In the genomic region with DNA sequence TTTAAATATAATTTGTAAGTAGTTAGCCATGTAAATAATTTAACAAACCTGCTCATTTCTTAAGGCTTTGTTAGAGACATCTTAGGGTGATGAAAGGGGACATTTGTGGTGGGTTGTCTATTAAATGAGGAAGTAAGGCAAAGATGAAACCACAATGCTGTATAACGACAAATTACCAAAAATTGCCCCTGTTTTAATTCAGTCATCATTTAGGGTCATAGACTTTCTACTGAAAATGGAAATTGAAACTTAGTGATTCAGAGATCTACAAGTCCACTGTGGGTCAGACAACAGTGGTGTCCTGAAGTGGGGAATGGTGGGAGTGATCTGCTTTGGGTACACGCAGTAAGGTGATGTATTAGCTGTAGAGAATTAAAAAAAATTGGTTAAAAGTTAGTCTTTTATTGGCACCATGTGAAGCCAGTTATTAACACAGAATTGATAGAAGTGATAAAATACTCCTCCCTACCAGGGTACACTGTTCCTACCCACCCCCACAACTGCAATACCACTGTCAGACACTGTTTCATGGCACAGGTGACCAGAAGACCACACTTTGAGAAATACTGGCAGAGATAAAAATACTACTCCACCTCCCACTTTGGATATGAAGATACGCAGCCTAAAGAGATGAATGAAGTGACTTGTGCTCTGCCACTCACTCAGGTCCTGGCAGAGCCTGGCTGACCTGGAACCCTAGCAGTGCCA, we compare ENCODE assay signal across 9 cellular contexts. TPM values are rescaled to one million over a fixed set of nuclear protein-coding genes. Genes with fewer than 3 reads are reported as not detected.
DNase-seq lines count a peak whose midpoint lies in the region; ATAC-seq and TF ChIP-seq lines count a peak whose summit lies in the region.
"Had no signal": no experiment of that assay in that cellular context is flagged by ENCODE, and none has a peak within 500 bp of the region (broad histone marks: within the 10 kb centered on the region; RNA-seq: fewer than 3 reads in every experiment).

No MANE protein-coding gene starts in this region.

- peaks cover 68% of the 10 kb centered on the region for H3K4me1 ChIP-seq in GM23338 (ENCODE audit: insufficient read depth)
- peaks cover 37 to 80% (median 61%) of the 10 kb centered on the region in 4 donors for H3K4me1 ChIP-seq in stomach
- H3K4me1 ChIP-seq in aorta (ENCODE audit: control insufficient read depth in 1 of 2, insufficient read depth in 2 of 2, low read length in 2 of 2), result peaks cover 0 to 2% of the 10 kb centered on the region in 2 donors
- no peaks in the 10 kb centered on the region for H3K4me1 ChIP-seq in SJCRH30

- no peak overlapping the region for H3K4me3 ChIP-seq in GM23338
- no peak overlapping the region for H3K4me3 ChIP-seq in stomach
- H3K4me3 ChIP-seq in aorta (ENCODE audit: low read length in 2 of 2), result no peak overlapping the region
- no peak overlapping the region for H3K4me3 ChIP-seq in SJCRH30

- DNase-seq in GM23338 (ENCODE audit: low spot score), result no peak
- peak; percentile 78 for DNase-seq in KBM-7
- DNase-seq in memory B cell (ENCODE audit: low spot score in 2 of 2), result no peak
- DNase-seq in stomach, result no peak
- DNase-seq in aorta, result no peak
- no peak for DNase-seq in SJCRH30
- no peak for DNase-seq in stimulated activated effector memory CD8-positive, alpha-beta T cell treated with anti-CD3 and anti-CD28 coated beads, Interleukin-12 subunit alpha, Interleukin-12 subunit beta, amount 100 ng/mL, for 72 hours (ENCODE audit: low spot score in 2 of 2)
- DNase-seq: NCI-H187 treated with DMSO at 0.1 percent for 48 hours had no signal

- no peaks in the 10 kb centered on the region for H3K36me3 ChIP-seq in GM23338 (ENCODE audit: insufficient read depth)
- H3K36me3 ChIP-seq in stomach, result no peaks in the 10 kb centered on the region
- no peaks in the 10 kb centered on the region for H3K36me3 ChIP-seq in aorta (ENCODE audit: control insufficient read depth in 1 of 2, insufficient read depth in 2 of 2, low read length in 1 of 2)
- H3K36me3 ChIP-seq in SJCRH30, result no peaks in the 10 kb centered on the region

- H3K4me1 Mint-ChIP-seq in GM23338 (peaks cover 73% of the 10 kb centered on the region), memory B cell (peaks cover 12% of the 10 kb centered on the region)
- H3K4me1 Mint-ChIP-seq in stimulated activated effector memory CD8-positive, alpha-beta T cell treated with anti-CD3 and anti-CD28 coated beads, Interleukin-12 subunit alpha, Interleukin-12 subunit beta, amount 100 ng/mL, for 72 hours, result peaks cover 31% of the 10 kb centered on the region

- TF ChIP-seq CTCF in GM23338 (conservative IDR thresholded peaks at IDR 0.05; ENCODE audit: low read depth in 2 of 2) (no peak), stomach (IDR thresholded peaks at IDR 0.05) (no peak)

- peaks cover 30% of the 10 kb centered on the region; the same call in 1 of the 2 replicates for H4K20me1 ChIP-seq in GM23338 (replicated peaks; ENCODE audit: insufficient read depth)

- H3K4me3 Mint-ChIP-seq in GM23338, result no peak overlapping the region
- H3K4me3 Mint-ChIP-seq in memory B cell, result peak overlapping the region; percentile 24
- H3K4me3 Mint-ChIP-seq in stimulated activated effector memory CD8-positive, alpha-beta T cell treated with anti-CD3 and anti-CD28 coated beads, Interleukin-12 subunit alpha, Interleukin-12 subunit beta, amount 100 ng/mL, for 72 hours, result no peak overlapping the region

- peak; percentile 67 for ATAC-seq in GM18517 (IDR thresholded peaks at IDR 0.05; ENCODE audit: unreplicated experiment)
- no peak for ATAC-seq in GM23338
- peak; percentile 76 for ATAC-seq in memory B cell (ENCODE audit: low read depth)
- no peak for ATAC-seq in aorta (ENCODE audit: low FRiP score)
- no peak for ATAC-seq in stimulated activated effector memory CD8-positive, alpha-beta T cell treated with anti-CD3 and anti-CD28 coated beads, Interleukin-12 subunit alpha, Interleukin-12 subunit beta, amount 100 ng/mL, for 72 hours

- H3K27me3 ChIP-seq in GM23338 (ENCODE audit: insufficient read depth), result no peaks in the 10 kb centered on the region
- H3K27me3 ChIP-seq in stomach, result no peaks in the 10 kb centered on the region
- no peaks in the 10 kb centered on the region for H3K27me3 ChIP-seq in aorta (ENCODE audit: control insufficient read depth in 1 of 2, insufficient read depth in 2 of 2, low read length in 1 of 2)
- H3K27me3 ChIP-seq in SJCRH30, result no peaks in the 10 kb centered on the region

- H3F3A ChIP-seq in GM23338 (replicated peaks; ENCODE audit: low read depth), result no peaks in the 10 kb centered on the region

- no peak for TF ChIP-seq POLR2A in stomach (IDR thresholded peaks at IDR 0.05)

- H3K36me3 Mint-ChIP-seq in GM23338 (ENCODE audit: low read depth) (no peaks in the 10 kb centered on the region), memory B cell (no peaks in the 10 kb centered on the region)
- H3K36me3 Mint-ChIP-seq in stimulated activated effector memory CD8-positive, alpha-beta T cell treated with anti-CD3 and anti-CD28 coated beads, Interleukin-12 subunit alpha, Interleukin-12 subunit beta, amount 100 ng/mL, for 72 hours, result no peaks in the 10 kb centered on the region

- intact Hi-C loops in stomach (cut with DNase I; ENCODE audit: low total_unique reads) (no loop called here), aorta (cut with DNase I) (no loop called here)

- H3K27ac ChIP-seq in GM23338 (ENCODE audit: low read depth) (no peak overlapping the region), stomach (peak overlapping the region in 2 of 5 donors; percentile 29 to 70), aorta (ENCODE audit: low read depth in 1 of 2, low read length in 2 of 2) (no peak overlapping the region), SJCRH30 (no peak overlapping the region)

- H3K9me2 ChIP-seq in GM23338 (ENCODE audit: insufficient read depth), result no peaks in the 10 kb centered on the region

- H2AFZ ChIP-seq in GM23338, result no peak overlapping the region

- 0 out of 2 replicates have a peak overlapping the region, but pooled peaks have one; percentile 23 for H3K4me2 ChIP-seq in GM23338

- H3K27ac Mint-ChIP-seq in GM23338, result no peak overlapping the region
- H3K27ac Mint-ChIP-seq in memory B cell, result no peak overlapping the region
- H3K27ac Mint-ChIP-seq in stimulated activated effector memory CD8-positive, alpha-beta T cell treated with anti-CD3 and anti-CD28 coated beads, Interleukin-12 subunit alpha, Interleukin-12 subunit beta, amount 100 ng/mL, for 72 hours, result no peak overlapping the region

- no peaks in the 10 kb centered on the region for H3K9me3 Mint-ChIP-seq in GM23338
- H3K9me3 Mint-ChIP-seq in memory B cell, result no peaks in the 10 kb centered on the region
- no peaks in the 10 kb centered on the region for H3K9me3 Mint-ChIP-seq in stimulated activated effector memory CD8-positive, alpha-beta T cell treated with anti-CD3 and anti-CD28 coated beads, Interleukin-12 subunit alpha, Interleukin-12 subunit beta, amount 100 ng/mL, for 72 hours

- in situ Hi-C loops in KBM-7 (cut with MboI; ENCODE audit: low pct_unique_long_range_greater_than_20kb, low sequenced_read_pairs), result no loop called here

- H3K27me3 Mint-ChIP-seq in GM23338 (ENCODE audit: insufficient read depth, low read depth, poor library complexity) (no peaks in the 10 kb centered on the region), memory B cell (peaks cover 2% of the 10 kb centered on the region)

- TF ChIP-seq EP300 in stomach (IDR thresholded peaks at IDR 0.05), result no peak

- 80 to 90% (median 87%) methylated on average over 3 of the region's 3 CpGs for WGBS in stomach, 5 donors
- 95 to 96% methylated on average over 3 of the region's 3 CpGs for WGBS in aorta, 2 donors

- no peaks in the 10 kb centered on the region for H3K9me3 ChIP-seq in stomach
- no peaks in the 10 kb centered on the region for H3K9me3 ChIP-seq in aorta (ENCODE audit: control insufficient read depth, low read length)
- no peaks in the 10 kb centered on the region for H3K9me3 ChIP-seq in SJCRH30 (replicated peaks)

- H3K79me2 ChIP-seq in GM23338 (replicated peaks; ENCODE audit: insufficient read depth), result peaks cover 83% of the 10 kb centered on the region

TF ChIP-seq in GM23338, 12 proteins besides CTCF, POLR2A, EP300 and RAD21 (continues in another document):
- TF ChIP-seq CREB1 (CRISPR knock-in tag; IDR thresholded peaks at IDR 0.05; ENCODE audit: low read depth) (no peak), EZH2 (IDR thresholded peaks at IDR 0.05; ENCODE audit: low read depth, unreplicated experiment) (no peak), JUNB (IDR thresholded peaks at IDR 0.05; ENCODE audit: unreplicated experiment) (no peak), ZNF331 (CRISPR knock-in tag; IDR thresholded peaks at IDR 0.05; ENCODE audit: low read depth) (no peak), NANOG (IDR thresholded peaks at IDR 0.05; ENCODE audit: borderline replicate concordance) (no peak)

RNA-seq across cellular contexts. Expression of a gene that starts 13.4 kb away (rescaled TPM):
- total RNA-seq in GM23338 (2014; rRNA removed; shearing (Covaris generic)), result 33.5 and 35.0 TPM in 2 replicates
- polyA plus RNA-seq in GM23338 (2016; fragmentation: Nextera tagmentation; extraction: Ambion mirVana), result 6.9 and 7.4 TPM in 2 replicates
- 100 to 1,000 TPM in 1 of 5 donors, 10 to 100 TPM in 4; 47.5 to 102 (median 68.3) TPM for total RNA-seq in stomach
- polyA plus RNA-seq in stomach, result 1 to 10 TPM; 4.0 to 6.6 (median 5.5) TPM
- 10 to 100 TPM in 1 of 2 donors, 1 to 10 TPM in 1; 8.3 to 10.6 TPM for total RNA-seq in aorta
- polyA plus RNA-seq in aorta, result 1 to 10 TPM; 4.3 to 4.6 TPM
- 35.1 and 37.6 TPM in 2 replicates for total RNA-seq in SJCRH30 (2014; rRNA removed; shearing (Covaris generic))

Comparison
In these comparisons a context has a peak if more than half of its experiments do, and no peak if none do; other contexts are left out.
1. ATAC-seq: peak in GM18517 (single experiment) and memory B cell (single experiment); none in GM23338 (single experiment), aorta (single experiment) and stimulated activated effector memory CD8-positive, alpha-beta T cell treated with anti-CD3 and anti-CD28 coated beads, Interleukin-12 subunit alpha, Interleukin-12 subunit beta, amount 100 ng/mL, for 72 hours (single experiment).